In the genomic region with DNA sequence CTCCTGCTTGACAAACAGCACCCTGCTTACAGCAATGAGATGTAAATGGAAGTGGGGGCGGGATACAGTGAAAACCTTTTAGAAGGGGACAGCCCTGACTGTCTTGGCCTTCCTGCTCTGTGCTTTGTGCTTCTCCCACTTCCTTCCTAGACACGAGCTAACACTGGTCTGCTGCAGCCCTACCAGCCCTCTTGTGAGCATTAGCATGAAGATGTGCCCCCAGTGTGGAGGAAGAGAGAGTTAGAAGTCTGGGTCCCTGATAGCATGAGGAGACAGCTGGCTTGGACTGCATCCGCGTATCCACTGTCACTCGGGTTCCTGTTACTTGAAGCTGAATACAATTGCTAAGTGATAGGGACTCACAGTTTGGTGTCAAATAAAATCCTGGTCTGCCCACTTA, we compare ENCODE assay signal across 1 cellular context.
TF ChIP-seq lines count a peak whose summit lies in the region.

No MANE protein-coding gene starts in this region.

TF ChIP-seq in IMR-90, 13 proteins besides CTCF, POLR2A, EP300 and RAD21 (continued from another document):
- TF ChIP-seq CEBPB (IDR thresholded peaks at IDR 0.05; ENCODE audit: low read depth, low read length) (no peak), SMC3 (IDR thresholded peaks at IDR 0.05; ENCODE audit: low read depth, low read length) (no peak)
